Comparison of ENCODE assay signal across 13 cellular contexts in the genomic region with DNA sequence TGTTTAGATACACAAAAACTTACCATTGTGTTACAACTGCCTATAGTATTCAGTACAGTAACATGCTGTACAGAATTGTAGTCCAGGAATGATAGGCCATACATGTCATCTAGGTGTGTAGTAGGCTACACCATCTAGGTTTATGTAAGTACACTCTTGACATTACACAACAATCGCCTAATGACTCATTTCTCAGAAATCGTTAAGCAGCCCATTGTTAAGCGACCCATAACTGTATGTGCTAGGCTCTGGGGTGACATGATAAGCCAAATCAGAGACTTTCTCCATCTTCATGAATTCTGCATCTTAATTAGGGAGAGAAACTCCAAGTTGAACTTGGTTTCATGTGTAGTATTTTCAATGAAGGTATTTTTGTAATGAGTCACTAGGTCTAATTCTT. TPM values are rescaled to one million over a fixed set of nuclear protein-coding genes. Genes with fewer than 3 reads are reported as not detected.
A peak's percentile ranks its signal among the peaks of the same experiment; 100 is the strongest.
DNase-seq lines count a peak whose midpoint lies in the region; ATAC-seq, FAIRE-seq and TF ChIP-seq lines count a peak whose summit lies in the region.
"Had no signal": no experiment of that assay in that cellular context is flagged by ENCODE, and none has a peak within 500 bp of the region (broad histone marks: within the 10 kb centered on the region; RNA-seq: fewer than 3 reads in every experiment).

No MANE protein-coding gene starts in this region.

- no peaks in the 10 kb centered on the region for H3K9me3 Mint-ChIP-seq in natural killer cell treated with Interleukin-12 subunit alpha and Interleukin-12 subunit beta and Interleukin-15 and Interleukin-18, amount 100 ng/mL, for 72 hours
- no peaks in the 10 kb centered on the region for H3K9me3 Mint-ChIP-seq in natural killer cell
- H3K9me3 Mint-ChIP-seq in activated naive CD8-positive, alpha-beta T cell treated with anti-CD3 and anti-CD28 coated beads for 36 hours = peaks cover 4% of the 10 kb centered on the region

- DNase-seq in natural killer cell treated with Interleukin-12 subunit alpha and Interleukin-12 subunit beta and Interleukin-15 and Interleukin-18, amount 100 ng/mL, for 72 hours (ENCODE audit: low spot score) = no peak
- DNase-seq in natural killer cell (no peak), upper lobe of right lung (no peak), NCI-H2227 (lab: John Stamatoyannopoulos, UW; ENCODE audit: unreplicated experiment) (no peak), D721Med (ENCODE audit: insufficient read length, low spot score) (no peak), islet precursor cell (no peak)
- DNase-seq in activated naive CD8-positive, alpha-beta T cell treated with anti-CD3 and anti-CD28 coated beads for 36 hours = peak; percentile 20
- DNase-seq: activated effector memory CD4-positive, alpha-beta T cell treated with anti-CD3 and anti-CD28 coated beads, Interleukin-2, amount 50 U/mL, for 16 hours; mesenchymal stem cell; MG63; NCI-H510A treated with DMSO at 0.1 percent for 48 hours; stimulated activated naive CD4-positive, alpha-beta T cell had no signal

- no peaks in the 10 kb centered on the region for H3K27me3 ChIP-seq in upper lobe of right lung
- H3K27me3 ChIP-seq: MG63 had no signal

- intact Hi-C loops in natural killer cell (cut with micrococcal nuclease) = no loop called here
- intact Hi-C loops in upper lobe of right lung (cut with DNase I) = no loop called here

- H3K4me3 ChIP-seq in upper lobe of right lung = no peak overlapping the region
- H3K4me3 ChIP-seq: MG63 had no signal

- peak overlapping the region; percentile 35 to 47 for H3K27ac Mint-ChIP-seq in natural killer cell treated with Interleukin-12 subunit alpha and Interleukin-12 subunit beta and Interleukin-15 and Interleukin-18, amount 100 ng/mL, for 72 hours
- peak overlapping the region in 1 of 2 donors; percentile 22 for H3K27ac Mint-ChIP-seq in natural killer cell
- H3K27ac Mint-ChIP-seq in activated naive CD8-positive, alpha-beta T cell treated with anti-CD3 and anti-CD28 coated beads for 36 hours = peak overlapping the region; percentile 92

- ATAC-seq in natural killer cell treated with Interleukin-12 subunit alpha and Interleukin-12 subunit beta and Interleukin-15 and Interleukin-18, amount 100 ng/mL, for 72 hours = peak; percentile 87 to 96
- ATAC-seq in natural killer cell (no peak), HG03342 (IDR thresholded peaks at IDR 0.05; ENCODE audit: unreplicated experiment) (peak; percentile 74), upper lobe of right lung (peak; percentile 31)

- no peak overlapping the region for H3K27ac ChIP-seq in upper lobe of right lung

- peaks cover 29% of the 10 kb centered on the region for H3K36me3 ChIP-seq in upper lobe of right lung

- H3K9me3 ChIP-seq in upper lobe of right lung = no peaks in the 10 kb centered on the region
- H3K9me3 ChIP-seq: MG63 had no signal

- H3K4me1 ChIP-seq in upper lobe of right lung = peaks cover 45% of the 10 kb centered on the region

- no peak for FAIRE-seq in D721Med (lab: Jason Lieb, UNC)

- peak overlapping the region; percentile 58 for H3K4me3 Mint-ChIP-seq in natural killer cell treated with Interleukin-12 subunit alpha and Interleukin-12 subunit beta and Interleukin-15 and Interleukin-18, amount 100 ng/mL, for 72 hours
- no peak overlapping the region for H3K4me3 Mint-ChIP-seq in natural killer cell
- peak overlapping the region; percentile 57 for H3K4me3 Mint-ChIP-seq in activated naive CD8-positive, alpha-beta T cell treated with anti-CD3 and anti-CD28 coated beads for 36 hours

- no peaks in the 10 kb centered on the region for H3K27me3 Mint-ChIP-seq in natural killer cell treated with Interleukin-12 subunit alpha and Interleukin-12 subunit beta and Interleukin-15 and Interleukin-18, amount 100 ng/mL, for 72 hours
- no peaks in the 10 kb centered on the region for H3K27me3 Mint-ChIP-seq in natural killer cell (ENCODE audit: low read depth in 2 of 2)
- no peaks in the 10 kb centered on the region for H3K27me3 Mint-ChIP-seq in activated naive CD8-positive, alpha-beta T cell treated with anti-CD3 and anti-CD28 coated beads for 36 hours

- no peak for TF ChIP-seq CTCF in natural killer cell (IDR thresholded peaks at IDR 0.05)
- TF ChIP-seq CTCF in upper lobe of right lung (IDR thresholded peaks at IDR 0.05) = no peak
- TF ChIP-seq CTCF in D721Med (IDR thresholded peaks at IDR 0.05; ENCODE audit: insufficient read depth, missing control alignments) = no peak

- peaks cover 22% of the 10 kb centered on the region for H3K36me3 Mint-ChIP-seq in natural killer cell treated with Interleukin-12 subunit alpha and Interleukin-12 subunit beta and Interleukin-15 and Interleukin-18, amount 100 ng/mL, for 72 hours
- H3K36me3 Mint-ChIP-seq in natural killer cell = no peaks in the 10 kb centered on the region
- H3K36me3 Mint-ChIP-seq in activated naive CD8-positive, alpha-beta T cell treated with anti-CD3 and anti-CD28 coated beads for 36 hours = peaks cover 68% of the 10 kb centered on the region

- peaks cover 51 to 67% of the 10 kb centered on the region in 2 donors for H3K4me1 Mint-ChIP-seq in natural killer cell treated with Interleukin-12 subunit alpha and Interleukin-12 subunit beta and Interleukin-15 and Interleukin-18, amount 100 ng/mL, for 72 hours (ENCODE audit: low read depth in 2 of 2)
- peaks cover 72% of the 10 kb centered on the region in 2 donors for H3K4me1 Mint-ChIP-seq in natural killer cell
- H3K4me1 Mint-ChIP-seq in activated naive CD8-positive, alpha-beta T cell treated with anti-CD3 and anti-CD28 coated beads for 36 hours = peaks cover 73% of the 10 kb centered on the region

RNA-seq across cellular contexts. Expression of a gene that starts 17.2 kb away (rescaled TPM):
- 10 to 100 TPM; 21.4 to 30.5 TPM for total RNA-seq in natural killer cell treated with Interleukin-12 subunit alpha and Interleukin-12 subunit beta and Interleukin-15 and Interleukin-18, amount 100 ng/mL, for 72 hours
- total RNA-seq in natural killer cell (10 to 100 TPM; 18.7 to 24.5 (median 21.9) TPM), upper lobe of right lung (13.0 TPM)
- 10 to 100 TPM; 19.1 to 19.9 TPM for total RNA-seq in activated naive CD8-positive, alpha-beta T cell treated with anti-CD3 and anti-CD28 coated beads for 36 hours

Comparison
In these comparisons a context has a peak if more than half of its experiments do, and no peak if none do; other contexts are left out.
1. ATAC-seq: peak in natural killer cell treated with Interleukin-12 subunit alpha and Interleukin-12 subunit beta and Interleukin-15 and Interleukin-18, amount 100 ng/mL, for 72 hours (2 of 2), HG03342 (single experiment) and upper lobe of right lung (single experiment); none in natural killer cell (0 of 3).